In genomic region chr14:51205486-51205885, GRCh38 we compare ENCODE assay signal across 17 cellular contexts. TPM values are rescaled to one million over a fixed set of nuclear protein-coding genes. Genes with fewer than 3 reads are reported as not detected.
A peak's percentile ranks its signal among the peaks of the same experiment; 100 is the strongest.
DNase-seq lines count a peak whose midpoint lies in the region; ATAC-seq and TF ChIP-seq lines count a peak whose summit lies in the region.
"Had no signal": no experiment of that assay in that cellular context is flagged by ENCODE, and none has a peak within 500 bp of the region (broad histone marks: within the 10 kb centered on the region; RNA-seq: fewer than 3 reads in every experiment).

No MANE protein-coding gene starts in this region.

- no peak overlapping the region for H3K4me3 ChIP-seq in astrocyte of the cerebellum (ENCODE audit: low read depth, low read length)
- no peak overlapping the region for H3K4me3 ChIP-seq in neural progenitor cell
- H3K4me3 ChIP-seq in coronary artery = no peak overlapping the region
- H3K4me3 ChIP-seq in PC-3 (ENCODE audit: low read length) = no peak overlapping the region
- H3K4me3 ChIP-seq in naive thymus-derived CD4-positive, alpha-beta T cell (ENCODE audit: low read length) = no peak overlapping the region

- H3K9ac ChIP-seq in neural progenitor cell = no peak overlapping the region
- H3K9ac ChIP-seq in PC-3 (ENCODE audit: low read length) = no peak overlapping the region

- POLR2A ChIA-PET in PC-3 (lab: Charles Lee; ENCODE audit: unreplicated experiment) = no interaction called here
- POLR2A ChIA-PET in naive thymus-derived CD4-positive, alpha-beta T cell (lab: Charles Lee) = no interaction called here

- CTCF ChIA-PET in PC-3 (lab: Charles Lee) = no interaction called here
- CTCF ChIA-PET in naive thymus-derived CD4-positive, alpha-beta T cell (lab: Charles Lee) = no interaction called here

- BruUV-seq in PC-3 (replicated peaks; lab: Mats Ljungman, UMichigan) = no TSS peak

- in situ Hi-C loops in astrocyte of the cerebellum (cut with HindIII; ENCODE audit: low sequenced_read_pairs) = loop anchor here (25.0 kb wide), 1 partner anchor 243 kb away; no protein-coding TSS in a partner anchor

- H3K4me3 Mint-ChIP-seq in neural progenitor cell (no peak overlapping the region), endothelial cell (ENCODE audit: unreplicated experiment) (no peak overlapping the region)
- H3K4me3 Mint-ChIP-seq in naive thymus-derived CD4-positive, alpha-beta T cell = no peak overlapping the region

- H3K27ac ChIP-seq in neural progenitor cell (no peak overlapping the region), coronary artery (no peak overlapping the region), PC-3 (ENCODE audit: low read length) (no peak overlapping the region)
- H3K27ac ChIP-seq in naive thymus-derived CD4-positive, alpha-beta T cell (ENCODE audit: low read depth, low read length) = no peak overlapping the region

- DNase-seq in NCI-H82 (lab: John Stamatoyannopoulos, UW) (peak; percentile 5), NCI-H82 treated with DMSO at 0.1 percent for 48 hours (lab: John Stamatoyannopoulos, UW; ENCODE audit: unreplicated experiment) (no peak), astrocyte of the cerebellum (ENCODE audit: low read depth) (peak; percentile 2), neural progenitor cell (ENCODE audit: low spot score) (no peak), coronary artery (ENCODE audit: low spot score) (no peak), PC-3 (no peak), endothelial cell (ENCODE audit: low spot score) (no peak)
- DNase-seq in naive thymus-derived CD4-positive, alpha-beta T cell = no peak
- DNase-seq: C1 segment of cervical spinal cord, EL, GOT3, NCI-H1048, NCI-H1694, NCI-H2107, NCI-H345, SHP77 had no signal

- peaks cover 7% of the 10 kb centered on the region for H3K4me1 ChIP-seq in neural progenitor cell
- peaks cover 9% of the 10 kb centered on the region; the same call in 1 of the 2 replicates for H3K4me1 ChIP-seq in PC-3 (ENCODE audit: insufficient read depth, low read length)
- H3K4me1 ChIP-seq in naive thymus-derived CD4-positive, alpha-beta T cell (ENCODE audit: control insufficient read depth in 2 of 2, insufficient read depth in 2 of 2, low read length in 2 of 2) = no peaks in the 10 kb centered on the region

- no peaks in the 10 kb centered on the region for H3K36me3 ChIP-seq in neural progenitor cell
- H3K36me3 ChIP-seq in PC-3 (ENCODE audit: low read depth, low read length) = no peaks in the 10 kb centered on the region
- H3K36me3 ChIP-seq in naive thymus-derived CD4-positive, alpha-beta T cell (ENCODE audit: control insufficient read depth in 2 of 3, insufficient read depth in 3 of 3, low read length in 3 of 3) = no peaks in the 10 kb centered on the region

- H3K4me1 Mint-ChIP-seq in neural progenitor cell (peaks cover 10% of the 10 kb centered on the region), endothelial cell (ENCODE audit: unreplicated experiment) (peaks cover 4% of the 10 kb centered on the region)
- H3K4me1 Mint-ChIP-seq in naive thymus-derived CD4-positive, alpha-beta T cell = no peaks in the 10 kb centered on the region

- H3K4me2 ChIP-seq in neural progenitor cell = no peak overlapping the region
- no peak overlapping the region for H3K4me2 ChIP-seq in PC-3 (ENCODE audit: low read length)

- H3K79me2 ChIP-seq in neural progenitor cell (ENCODE audit: low read depth) = no peaks in the 10 kb centered on the region
- no peaks in the 10 kb centered on the region for H3K79me2 ChIP-seq in PC-3 (ENCODE audit: low read length)

- H3F3A ChIP-seq in neural progenitor cell (ENCODE audit: low read depth) (no peaks in the 10 kb centered on the region), PC-3 (ENCODE audit: low read length, unreplicated experiment) (no peaks in the 10 kb centered on the region)

- ATAC-seq in PC-3 = no peak
- no peak for ATAC-seq in naive thymus-derived CD4-positive, alpha-beta T cell
- ATAC-seq: Panc1 had no signal

- intact Hi-C loops in PC-3 (cut with micrococcal nuclease) = loop anchor here (1.0 kb wide), 1 partner anchor 17 kb away; no protein-coding TSS in a partner anchor
- intact Hi-C loops in naive thymus-derived CD4-positive, alpha-beta T cell (cut with micrococcal nuclease) = no loop called here

- H3K27ac Mint-ChIP-seq in neural progenitor cell = peak overlapping the region; percentile 74
- H3K27ac Mint-ChIP-seq in endothelial cell (ENCODE audit: unreplicated experiment) = no peak overlapping the region
- H3K27ac Mint-ChIP-seq in naive thymus-derived CD4-positive, alpha-beta T cell = no peak overlapping the region

- H2AFZ ChIP-seq in neural progenitor cell (replicated peaks) (no peak overlapping the region), PC-3 (ENCODE audit: low read length) (no peak overlapping the region)

- H3K9me3 ChIP-seq in neural progenitor cell (ENCODE audit: low read depth) (no peaks in the 10 kb centered on the region), PC-3 (ENCODE audit: low read length) (no peaks in the 10 kb centered on the region)
- no peaks in the 10 kb centered on the region for H3K9me3 ChIP-seq in naive thymus-derived CD4-positive, alpha-beta T cell (ENCODE audit: control insufficient read depth in 2 of 3, low read length in 3 of 3)

- no peaks in the 10 kb centered on the region for H3K36me3 Mint-ChIP-seq in neural progenitor cell
- no peaks in the 10 kb centered on the region for H3K36me3 Mint-ChIP-seq in endothelial cell (ENCODE audit: low read depth, unreplicated experiment)
- H3K36me3 Mint-ChIP-seq in naive thymus-derived CD4-positive, alpha-beta T cell = peaks cover 0 to 11% (median 0%) of the 10 kb centered on the region in 5 donors

- H3K27me3 Mint-ChIP-seq in neural progenitor cell (ENCODE audit: insufficient read depth, low read depth) (peaks cover 2% of the 10 kb centered on the region), endothelial cell (ENCODE audit: unreplicated experiment) (no peaks in the 10 kb centered on the region)
- peaks cover 28 to 59% (median 32%) of the 10 kb centered on the region in 5 donors for H3K27me3 Mint-ChIP-seq in naive thymus-derived CD4-positive, alpha-beta T cell

- TF ChIP-seq CTCF in astrocyte of the cerebellum (IDR thresholded peaks at IDR 0.05; ENCODE audit: low read depth, low read length, missing control alignments) (no peak), neural progenitor cell (IDR thresholded peaks at IDR 0.05) (no peak), coronary artery (IDR thresholded peaks at IDR 0.05) (no peak), PC-3 (conservative IDR thresholded peaks at IDR 0.05; ENCODE audit: low read depth, low read length) (no peak), endothelial cell (IDR thresholded peaks at IDR 0.05; ENCODE audit: unreplicated experiment) (no peak)

- H3K27me3 ChIP-seq in neural progenitor cell = no peaks in the 10 kb centered on the region
- H3K27me3 ChIP-seq in PC-3 (ENCODE audit: low read length) = no peaks in the 10 kb centered on the region
- no peaks in the 10 kb centered on the region for H3K27me3 ChIP-seq in naive thymus-derived CD4-positive, alpha-beta T cell (ENCODE audit: control insufficient read depth in 2 of 2, insufficient read depth in 2 of 2, low read length in 2 of 2)

- H4K20me1 ChIP-seq in neural progenitor cell (ENCODE audit: low read depth) (no peaks in the 10 kb centered on the region), PC-3 (ENCODE audit: low read length) (no peaks in the 10 kb centered on the region)

- no peaks in the 10 kb centered on the region for H3K9me3 Mint-ChIP-seq in neural progenitor cell
- H3K9me3 Mint-ChIP-seq in endothelial cell (ENCODE audit: unreplicated experiment) = no peaks in the 10 kb centered on the region
- peaks cover 0 to 13% (median 2%) of the 10 kb centered on the region in 11 donors for H3K9me3 Mint-ChIP-seq in naive thymus-derived CD4-positive, alpha-beta T cell

- H3K9me2 ChIP-seq in PC-3 (replicated peaks; ENCODE audit: low read length) = no peaks in the 10 kb centered on the region

RNA-seq across cellular contexts. Expression of gene TMX1, which starts 34.6 kb away (rescaled TPM):
- total RNA-seq in neural progenitor cell (ENCODE audit: low replicate concordance) (75.6 and 96.4 TPM in 2 replicates), PC-3 (2014; rRNA removed) (56.6 and 61.7 TPM in 2 replicates), endothelial cell (ENCODE audit: unreplicated experiment) (17.4 TPM)
- 10 to 100 TPM; 13.3 to 48.3 (median 23.1) TPM for total RNA-seq in naive thymus-derived CD4-positive, alpha-beta T cell
- polyA plus RNA-seq in naive thymus-derived CD4-positive, alpha-beta T cell = 10 to 100 TPM; 21.3 to 33.0 TPM

Comparison
In these comparisons a context has a peak if more than half of its experiments do, and no peak if none do; other contexts are left out.
1. DNase-seq: peak in NCI-H82 (single experiment) and astrocyte of the cerebellum (single experiment); none in NCI-H82 treated with DMSO at 0.1 percent for 48 hours (single experiment), neural progenitor cell (single experiment), coronary artery (single experiment), PC-3 (single experiment), endothelial cell (single experiment) and naive thymus-derived CD4-positive, alpha-beta T cell (0 of 9).